Comparison of ENCODE assay signal across 8 cellular contexts in the genomic region with DNA sequence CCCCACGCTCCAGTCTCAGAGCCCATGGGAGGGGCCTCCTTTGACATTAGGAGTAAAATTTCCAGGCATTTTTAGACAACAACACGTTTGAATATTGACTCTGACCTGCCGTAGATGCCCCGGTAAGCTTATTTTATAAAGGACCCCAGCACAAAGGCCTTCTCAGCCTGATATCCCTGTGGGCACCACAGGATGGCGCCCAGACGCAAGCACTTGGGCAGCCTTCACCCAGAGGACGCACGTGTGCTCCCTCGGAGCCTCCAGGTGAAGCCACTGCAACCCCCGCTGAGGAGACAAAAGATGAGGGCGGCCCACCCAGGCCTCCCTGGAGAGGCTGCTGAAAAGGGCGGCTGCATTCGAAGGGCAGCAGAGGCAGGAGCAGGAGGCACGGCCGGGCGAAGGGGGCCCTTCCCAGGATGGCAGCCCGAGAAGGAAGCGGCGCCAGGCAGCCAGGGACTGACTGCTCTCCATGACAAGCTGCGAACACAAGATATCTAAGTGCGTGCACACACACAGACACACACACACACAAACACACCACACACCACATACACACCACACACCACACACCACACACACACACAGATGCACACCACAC. TPM values are rescaled to one million over a fixed set of nuclear protein-coding genes. Genes with fewer than 3 reads are reported as not detected.
DNase-seq lines count a peak whose midpoint lies in the region; ATAC-seq, FAIRE-seq and TF ChIP-seq lines count a peak whose summit lies in the region.

No MANE protein-coding gene starts in this region.

- FAIRE-seq in kidney (lab: Jason Lieb, UNC) = no peak

- H3K4me2 ChIP-seq in OCI-LY3 (ENCODE audit: low read length) = no peak overlapping the region

- CTCF ChIA-PET in activated naive CD4-positive, alpha-beta T cell treated with anti-CD3 and anti-CD28 coated beads, Interleukin-2, amount 10 ng/mL, durations not matched to agents 7 days and 5 days (lab: Charles Lee) = interaction anchor here (0.6 to 2.4 kb wide), 9 partner anchors 8 to 235 kb away, joined by 3 to 26 read pairs (median 4); no protein-coding TSS in a partner anchor

- no peaks in the 10 kb centered on the region for H3K9me3 ChIP-seq in OCI-LY3 (ENCODE audit: insufficient read depth, low read length)
- H3K9me3 ChIP-seq in kidney (ENCODE audit: control insufficient read depth in 1 of 2, low read length in 2 of 2) = no peaks in the 10 kb centered on the region

- peaks cover 22% of the 10 kb centered on the region for H3K27me3 Mint-ChIP-seq in activated naive CD4-positive, alpha-beta T cell treated with anti-CD3 and anti-CD28 coated beads, Interleukin-2, amount 10 ng/mL, durations not matched to agents 7 days and 5 days

- H3K9me3 Mint-ChIP-seq in activated naive CD4-positive, alpha-beta T cell treated with anti-CD3 and anti-CD28 coated beads, Interleukin-2, amount 10 ng/mL, durations not matched to agents 7 days and 5 days = no peaks in the 10 kb centered on the region

- H3K4me1 ChIP-seq in OCI-LY3 (ENCODE audit: low read length) (no peaks in the 10 kb centered on the region), kidney (ENCODE audit: control insufficient read depth in 1 of 2, insufficient read depth in 1 of 2, low read depth in 1 of 2, low read length in 2 of 2) (peaks cover 0 to 2% of the 10 kb centered on the region in 2 donors)

- H3K27ac ChIP-seq in OCI-LY3 (ENCODE audit: low read length) (no peak overlapping the region), kidney (ENCODE audit: low read depth in 2 of 2, low read length in 2 of 2) (no peak overlapping the region)

- intact Hi-C loops in kidney (cut with DNase I) = no loop called here

- no peaks in the 10 kb centered on the region for H3K36me3 Mint-ChIP-seq in activated naive CD4-positive, alpha-beta T cell treated with anti-CD3 and anti-CD28 coated beads, Interleukin-2, amount 10 ng/mL, durations not matched to agents 7 days and 5 days

- ATAC-seq in GM18858 (IDR thresholded peaks at IDR 0.05; ENCODE audit: unreplicated experiment) = no peak

- no peak overlapping the region for H3K9ac ChIP-seq in OCI-LY3 (ENCODE audit: low read length)
- H3K9ac ChIP-seq in kidney (ENCODE audit: low read length in 2 of 2) = no peak overlapping the region

- no peaks in the 10 kb centered on the region for H3K79me2 ChIP-seq in OCI-LY3 (ENCODE audit: low read length)

- DNase-seq in AG09309 (ENCODE audit: low read depth) = no peak
- peak; percentile 61 for DNase-seq in activated naive CD4-positive, alpha-beta T cell treated with anti-CD3 and anti-CD28 coated beads, Interleukin-2, amount 10 ng/mL, durations not matched to agents 7 days and 5 days
- no peak for DNase-seq in kidney
- peak; percentile 18 to 22 for DNase-seq in stimulated activated CD8-positive, alpha-beta memory T cell treated with anti-CD3 and anti-CD28 coated beads, Interleukin-7, amount 100 ng/mL, for 1 hour (ENCODE audit: low read depth in 2 of 2)
- no peak for DNase-seq in HCEC 1CT

- peak; percentile 40 for TF ChIP-seq CTCF in AG09309 (IDR thresholded peaks at IDR 0.05; ENCODE audit: control insufficient read depth, insufficient read depth, low read depth, low read length, missing control alignments)
- TF ChIP-seq CTCF in GM12875 (IDR thresholded peaks at IDR 0.05; ENCODE audit: borderline replicate concordance, insufficient read depth, low read depth, low read length) = peak; percentile 35; the same call in 1 of the 2 replicates
- TF ChIP-seq CTCF in OCI-LY3 (IDR thresholded peaks at IDR 0.05; ENCODE audit: low read depth, low read length) = peak; percentile 54
- peak; percentile 16 for TF ChIP-seq CTCF in kidney (IDR thresholded peaks at IDR 0.05; ENCODE audit: borderline replicate concordance, extremely low read depth, insufficient read depth)

- H3K36me3 ChIP-seq in OCI-LY3 (replicated peaks; ENCODE audit: low read depth, low read length) = no peaks in the 10 kb centered on the region
- no peaks in the 10 kb centered on the region for H3K36me3 ChIP-seq in kidney (ENCODE audit: control insufficient read depth in 1 of 2, insufficient read depth in 2 of 2, low read length in 2 of 2)

- no peaks in the 10 kb centered on the region for H3K27me3 ChIP-seq in OCI-LY3 (ENCODE audit: low read depth, low read length)

- H4K20me1 ChIP-seq in OCI-LY3 (ENCODE audit: insufficient read depth, low read length) = no peaks in the 10 kb centered on the region

- no peak overlapping the region for H3K4me3 Mint-ChIP-seq in activated naive CD4-positive, alpha-beta T cell treated with anti-CD3 and anti-CD28 coated beads, Interleukin-2, amount 10 ng/mL, durations not matched to agents 7 days and 5 days

- H3K4me3 ChIP-seq in AG09309 (ENCODE audit: control insufficient read depth, low read depth, low read length) (no peak overlapping the region), GM12875 (ENCODE audit: low read depth, low read length) (no peak overlapping the region), OCI-LY3 (ENCODE audit: low read length) (no peak overlapping the region), kidney (ENCODE audit: low read length in 2 of 2) (no peak overlapping the region)

- H3K27ac Mint-ChIP-seq in activated naive CD4-positive, alpha-beta T cell treated with anti-CD3 and anti-CD28 coated beads, Interleukin-2, amount 10 ng/mL, durations not matched to agents 7 days and 5 days = no peak overlapping the region

- peaks cover 6% of the 10 kb centered on the region for H3K4me1 Mint-ChIP-seq in activated naive CD4-positive, alpha-beta T cell treated with anti-CD3 and anti-CD28 coated beads, Interleukin-2, amount 10 ng/mL, durations not matched to agents 7 days and 5 days

- 0 out of 2 replicates have a peak overlapping the region, but pooled peaks have one; percentile 54 for H2AFZ ChIP-seq in OCI-LY3 (ENCODE audit: low read depth, low read length)

RNA-seq across cellular contexts. Expression of a gene that starts 15.2 kb away (rescaled TPM):
- total RNA-seq in kidney = not detected
- not detected for polyA plus RNA-seq in kidney (ENCODE audit: insufficient read depth, low read depth, low replicate concordance)

RNA-seq across cellular contexts. Expression of a gene that starts 25.8 kb away (rescaled TPM):
- not detected for total RNA-seq in kidney
- polyA plus RNA-seq in kidney (ENCODE audit: insufficient read depth, low read depth, low replicate concordance) = not detected

RNA-seq across cellular contexts. Expression of a gene that starts 47.6 kb away (rescaled TPM):
- 30.5 TPM for total RNA-seq in kidney
- polyA plus RNA-seq in kidney (ENCODE audit: insufficient read depth, low read depth, low replicate concordance) = 10.2 TPM

Comparison
In these comparisons a context has a peak if more than half of its experiments do, and no peak if none do; other contexts are left out.
1. DNase-seq: peak in activated naive CD4-positive, alpha-beta T cell treated with anti-CD3 and anti-CD28 coated beads, Interleukin-2, amount 10 ng/mL, durations not matched to agents 7 days and 5 days (single experiment) and stimulated activated CD8-positive, alpha-beta memory T cell treated with anti-CD3 and anti-CD28 coated beads, Interleukin-7, amount 100 ng/mL, for 1 hour (2 of 2); none in AG09309 (single experiment), kidney (single experiment) and HCEC 1CT (single experiment).
2. Peak in every context shown above with its lines, with median percentiles within 50 percentile points of each other: CTCF ChIP-seq.